In genomic region chr14:72711936-72712335, GRCh38 we compare ENCODE assay signal across 22 cellular contexts.
"Had no signal": no experiment of that assay in that cellular context is flagged by ENCODE, and none has a peak within 500 bp of the region (broad histone marks: within the 10 kb centered on the region; RNA-seq: fewer than 3 reads in every experiment).

No MANE protein-coding gene starts in this region.

- DNase-seq: activated CD4-positive, alpha-beta T cell treated with anti-CD3 and anti-CD28 coated beads, Interleukin-2, amount 10 ng/mL, durations not matched to agents 7 days and 5 days; activated CD8-positive, alpha-beta T cell treated with anti-CD3 and anti-CD28 coated beads, Interleukin-2, amount 10 ng/mL, durations not matched to agents 7 days and 5 days; activated gamma-delta T cell; activated T-cell treated with anti-CD3 and anti-CD28 coated beads, Interleukin-2, amount 50 U/mL, for 24 hours; caudate nucleus; effector memory CD8-positive, alpha-beta T cell; esophagus squamous epithelium; hippocampal formation; islet precursor cell; left colon; midbrain; pancreas; spleen; stimulated activated naive CD4-positive, alpha-beta T cell treated with Interleukin-2 at 50 U/mL for 16 hours; trophoblast cell had no signal

- H3K27me3 ChIP-seq: adrenal gland, esophagus squamous epithelium, pancreas, spleen had no signal

- H3K36me3 Mint-ChIP-seq: activated naive CD4-positive, alpha-beta T cell treated with anti-CD3 and anti-CD28 coated beads, Interleukin-2, amount 50 U/mL, for 72 hours had no signal

- FAIRE-seq: pancreas had no signal

- H3K4me3 Mint-ChIP-seq: activated CD4-positive, alpha-beta T cell treated with anti-CD3 and anti-CD28 coated beads, Interleukin-2, amount 10 ng/mL, durations not matched to agents 7 days and 5 days; activated CD8-positive, alpha-beta T cell treated with anti-CD3 and anti-CD28 coated beads, Interleukin-2, amount 10 ng/mL, durations not matched to agents 7 days and 5 days; activated T-cell treated with anti-CD3 and anti-CD28 coated beads, Interleukin-2, amount 50 U/mL, for 24 hours had no signal

- H3K4me1 ChIP-seq: adrenal gland, pancreas had no signal

- H3K4me3 ChIP-seq: adrenal gland, esophagus squamous epithelium, lung, pancreas, SK-N-MC, spleen had no signal

- H3K36me3 ChIP-seq: adrenal gland, esophagus squamous epithelium, neutrophil, pancreas, spleen had no signal

- H3K9me3 ChIP-seq: adrenal gland, esophagus squamous epithelium, neutrophil, pancreas, spleen had no signal

- ATAC-seq: activated CD4-positive, CD25-positive, alpha-beta regulatory T cell treated with anti-CD3 and anti-CD28 coated beads, Interleukin-2, amount 50 U/mL, for 24 hours; activated CD8-positive, alpha-beta T cell treated with anti-CD3 and anti-CD28 coated beads, Interleukin-2, amount 10 ng/mL, durations not matched to agents 7 days and 5 days; activated naive CD4-positive, alpha-beta T cell treated with anti-CD3 and anti-CD28 coated beads, Interleukin-2, amount 50 U/mL, for 72 hours; effector memory CD8-positive, alpha-beta T cell; left colon; pancreas; sciatic nerve had no signal

- H3K27ac ChIP-seq: adrenal gland, esophagus squamous epithelium, neutrophil, pancreas, SK-N-MC, spleen had no signal

- H3K9me3 Mint-ChIP-seq: activated CD4-positive, alpha-beta T cell treated with anti-CD3 and anti-CD28 coated beads, Interleukin-2, amount 10 ng/mL, durations not matched to agents 7 days and 5 days; activated naive CD4-positive, alpha-beta T cell treated with anti-CD3 and anti-CD28 coated beads, Interleukin-2, amount 50 U/mL, for 72 hours; activated T-cell treated with anti-CD3 and anti-CD28 coated beads, Interleukin-2, amount 50 U/mL, for 24 hours; effector memory CD8-positive, alpha-beta T cell had no signal

- H3K27ac Mint-ChIP-seq: activated CD4-positive, alpha-beta T cell treated with anti-CD3 and anti-CD28 coated beads, Interleukin-2, amount 10 ng/mL, durations not matched to agents 7 days and 5 days; activated CD8-positive, alpha-beta T cell treated with anti-CD3 and anti-CD28 coated beads, Interleukin-2, amount 10 ng/mL, durations not matched to agents 7 days and 5 days; activated naive CD4-positive, alpha-beta T cell treated with anti-CD3 and anti-CD28 coated beads, Interleukin-2, amount 50 U/mL, for 72 hours; activated T-cell treated with anti-CD3 and anti-CD28 coated beads, Interleukin-2, amount 50 U/mL, for 24 hours had no signal

- H3K27me3 Mint-ChIP-seq: activated T-cell treated with anti-CD3 and anti-CD28 coated beads, Interleukin-2, amount 50 U/mL, for 24 hours; effector memory CD8-positive, alpha-beta T cell had no signal
